In the genomic region with DNA sequence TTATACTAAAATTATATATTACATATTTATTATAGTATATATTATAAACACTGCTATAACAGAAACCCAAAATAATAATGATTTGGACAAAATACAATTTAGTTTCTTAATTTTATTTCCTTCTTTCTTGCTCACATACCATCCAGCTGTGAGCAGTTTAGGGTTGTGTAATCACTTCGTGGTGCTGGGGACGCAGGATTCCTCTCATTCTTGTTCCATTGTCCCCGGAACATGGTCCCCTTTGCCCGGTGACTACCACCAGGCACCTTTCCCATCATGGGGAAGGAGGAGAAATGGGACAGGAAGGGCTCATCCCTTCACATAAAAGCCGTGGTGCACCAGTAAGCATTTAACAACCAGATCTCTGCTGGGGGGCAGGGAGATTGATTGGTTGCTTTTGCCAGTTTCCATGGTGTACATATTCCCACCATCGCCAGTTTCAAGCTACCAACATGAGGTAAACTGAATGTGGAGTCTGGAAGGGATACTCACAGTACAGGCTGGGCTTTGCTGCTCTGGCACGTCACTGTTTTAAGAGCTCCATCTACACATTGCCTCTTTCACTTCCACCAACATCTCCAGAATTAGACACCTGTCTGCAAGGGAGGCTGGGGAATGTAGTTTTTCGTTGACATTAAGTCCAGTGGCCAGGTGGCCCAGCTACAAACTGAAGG, we compare ENCODE assay signal across 23 cellular contexts.
"Had no signal": no experiment of that assay in that cellular context is flagged by ENCODE, and none has a peak within 500 bp of the region (broad histone marks: within the 10 kb centered on the region; RNA-seq: fewer than 3 reads in every experiment).

No MANE protein-coding gene starts in this region.

- H3K4me1 ChIP-seq: ascending aorta, body of pancreas had no signal

- H3K27ac ChIP-seq: ascending aorta, body of pancreas, PC-9 had no signal

- H3K9me3 Mint-ChIP-seq: activated naive CD4-positive, alpha-beta T cell treated with anti-CD3 and anti-CD28 coated beads, Interleukin-2, amount 50 U/mL, for 24 hours had no signal

- H3K4me1 Mint-ChIP-seq: activated CD4-positive, alpha-beta T cell treated with anti-CD3 and anti-CD28 coated beads, Interleukin-2, amount 10 ng/mL, durations not matched to agents 24 days and 14 days; activated CD8-positive, alpha-beta memory T cell treated with anti-CD3 and anti-CD28 coated beads, Interleukin-2, amount 10 ng/mL, durations not matched to agents 7 days and 5 days; activated naive CD4-positive, alpha-beta T cell treated with anti-CD3 and anti-CD28 coated beads, Interleukin-2, amount 50 U/mL, for 24 hours; WTC11 had no signal

- ATAC-seq: activated CD8-positive, alpha-beta memory T cell treated with anti-CD3 and anti-CD28 coated beads, Interleukin-2, amount 10 ng/mL, durations not matched to agents 7 days and 5 days; body of pancreas; WTC11 had no signal

- H3K27me3 ChIP-seq: ascending aorta, body of pancreas had no signal

- H3K27ac Mint-ChIP-seq: activated CD4-positive, alpha-beta T cell treated with anti-CD3 and anti-CD28 coated beads, Interleukin-2, amount 10 ng/mL, durations not matched to agents 24 days and 14 days; activated CD8-positive, alpha-beta memory T cell treated with anti-CD3 and anti-CD28 coated beads, Interleukin-2, amount 10 ng/mL, durations not matched to agents 7 days and 5 days; activated naive CD4-positive, alpha-beta T cell treated with anti-CD3 and anti-CD28 coated beads, Interleukin-2, amount 50 U/mL, for 24 hours; activated T-cell treated with anti-CD3 and anti-CD28 coated beads, Interleukin-2, amount 50 U/mL, for 24 hours; activated T-helper 1 cell treated with anti-CD3 and anti-CD28 coated beads, Interleukin-12 subunit alpha, Interleukin-12 subunit beta, Interleukin-2, Interleukin-4 antibody, amounts not matched to agents 30 ng/mL and 10 ng/mL and 1 ng/mL, durations not matched to agents 14 hours and 24 hours and 36 hours; T-helper 1 cell treated with Interleukin-12 subunit alpha and Interleukin-12 subunit beta and Interleukin-4 antibody, amounts not matched to agents 30 μg/mL and 1 μg/mL, for 36 hours; WTC11 had no signal

- H3K9me3 ChIP-seq: ascending aorta, body of pancreas had no signal

- DNase-seq: activated CD4-positive, alpha-beta T cell treated with anti-CD3 and anti-CD28 coated beads, Interleukin-2, amount 10 ng/mL, durations not matched to agents 24 days and 14 days; activated CD4-positive, alpha-beta T cell treated with anti-CD3 and anti-CD28 coated beads, Interleukin-2, amount 50 U/mL, for 48 hours; activated CD4-positive, CD25-positive, alpha-beta regulatory T cell treated with anti-CD3 and anti-CD28 coated beads, Interleukin-2, amount 50 U/mL, for 72 hours; activated CD8-positive, alpha-beta memory T cell treated with anti-CD3 and anti-CD28 coated beads, Interleukin-2, amount 10 ng/mL, durations not matched to agents 7 days and 5 days; activated effector memory CD4-positive, alpha-beta T cell treated with Interleukin-2 at 50 U/mL for 16 hours; activated naive CD4-positive, alpha-beta T cell; activated T-cell treated with anti-CD3 and anti-CD28 coated beads, Interleukin-2, amount 50 U/mL, for 24 hours; body of pancreas; KG1; NCI-H1048; NCI-H146; NCI-H187 treated with DMSO at 0.1 percent for 48 hours; NCI-H2081 treated with DMSO at 0.1 percent for 48 hours; NCI-H446; NCI-H524; PC-9; SHP77 treated with DMSO at 0.1 percent for 48 hours; T-helper 9 cell had no signal

- H3K36me3 ChIP-seq: ascending aorta had no signal

- H3K4me3 ChIP-seq: ascending aorta, body of pancreas, PC-9 had no signal

- H3K27me3 Mint-ChIP-seq: activated CD4-positive, alpha-beta T cell treated with anti-CD3 and anti-CD28 coated beads, Interleukin-2, amount 10 ng/mL, durations not matched to agents 24 days and 14 days; activated CD8-positive, alpha-beta memory T cell treated with anti-CD3 and anti-CD28 coated beads, Interleukin-2, amount 10 ng/mL, durations not matched to agents 7 days and 5 days; activated T-cell treated with anti-CD3 and anti-CD28 coated beads, Interleukin-2, amount 50 U/mL, for 24 hours had no signal

- H2AFZ ChIP-seq: PC-9 had no signal

- H3K36me3 Mint-ChIP-seq: activated CD8-positive, alpha-beta memory T cell treated with anti-CD3 and anti-CD28 coated beads, Interleukin-2, amount 10 ng/mL, durations not matched to agents 7 days and 5 days; activated naive CD4-positive, alpha-beta T cell treated with anti-CD3 and anti-CD28 coated beads, Interleukin-2, amount 50 U/mL, for 24 hours had no signal

- H3K4me3 Mint-ChIP-seq: activated CD4-positive, alpha-beta T cell treated with anti-CD3 and anti-CD28 coated beads, Interleukin-2, amount 10 ng/mL, durations not matched to agents 24 days and 14 days; activated CD8-positive, alpha-beta memory T cell treated with anti-CD3 and anti-CD28 coated beads, Interleukin-2, amount 10 ng/mL, durations not matched to agents 7 days and 5 days; activated naive CD4-positive, alpha-beta T cell treated with anti-CD3 and anti-CD28 coated beads, Interleukin-2, amount 50 U/mL, for 24 hours; activated T-cell treated with anti-CD3 and anti-CD28 coated beads, Interleukin-2, amount 50 U/mL, for 24 hours; activated T-helper 1 cell treated with anti-CD3 and anti-CD28 coated beads, Interleukin-12 subunit alpha, Interleukin-12 subunit beta, Interleukin-2, Interleukin-4 antibody, amounts not matched to agents 30 ng/mL and 10 ng/mL and 1 ng/mL, durations not matched to agents 14 hours and 24 hours and 36 hours; T-helper 1 cell treated with Interleukin-12 subunit alpha and Interleukin-12 subunit beta and Interleukin-4 antibody, amounts not matched to agents 30 μg/mL and 1 μg/mL, for 36 hours; WTC11 had no signal

- H3K4me2 ChIP-seq: PC-9 had no signal
